Comparison of ENCODE assay signal across 8 cellular contexts in genomic region chr19:5154129-5154798, GRCh38.
DNase-seq lines count a peak whose midpoint lies in the region; ATAC-seq and TF ChIP-seq lines count a peak whose summit lies in the region.

No MANE protein-coding gene starts in this region.

- POLR2A ChIA-PET in activated CD8-positive, alpha-beta T cell treated with anti-CD3 and anti-CD28 coated beads for 36 hours (lab: Charles Lee), result interaction anchor here (0.6 to 1.1 kb wide), 2 partner anchors 101 to 469 kb away, joined by 4 read pairs; no protein-coding TSS in a partner anchor

- no peak overlapping the region for H3K4me3 Mint-ChIP-seq in activated CD8-positive, alpha-beta T cell treated with anti-CD3 and anti-CD28 coated beads for 36 hours

- peak; percentile 72 for TF ChIP-seq CTCF in activated CD8-positive, alpha-beta T cell treated with anti-CD3 and anti-CD28 coated beads for 36 hours (IDR thresholded peaks at IDR 0.05)

- peak; percentile 77 for ATAC-seq in activated CD8-positive, alpha-beta T cell treated with anti-CD3 and anti-CD28 coated beads for 36 hours

- H3K27me3 Mint-ChIP-seq in activated CD8-positive, alpha-beta T cell treated with anti-CD3 and anti-CD28 coated beads for 36 hours, result no peaks in the 10 kb centered on the region

- H3K9me3 Mint-ChIP-seq in activated CD8-positive, alpha-beta T cell treated with anti-CD3 and anti-CD28 coated beads for 36 hours, result peaks cover 3% of the 10 kb centered on the region

- intact Hi-C loops in activated CD8-positive, alpha-beta T cell treated with anti-CD3 and anti-CD28 coated beads for 36 hours (cut with micrococcal nuclease), result loop anchor here (5.0 kb wide), 1 partner anchor 107 kb away; no protein-coding TSS in a partner anchor

- H3K36me3 Mint-ChIP-seq in activated CD8-positive, alpha-beta T cell treated with anti-CD3 and anti-CD28 coated beads for 36 hours (ENCODE audit: low read depth), result peaks cover 9% of the 10 kb centered on the region

- peak; percentile 28 for DNase-seq in CD1c-positive myeloid dendritic cell (ENCODE audit: extremely low spot score)
- DNase-seq in HT-29 (ENCODE audit: low spot score), result peak; percentile 39
- peak; percentile 71 for DNase-seq in activated CD8-positive, alpha-beta T cell treated with anti-CD3 and anti-CD28 coated beads for 36 hours
- DNase-seq in glomerular visceral epithelial cell (ENCODE audit: extremely low spot score), result peak; percentile 22
- peak; percentile 64 for DNase-seq in stimulated activated CD4-positive, alpha-beta T cell treated with anti-CD3 and anti-CD28 coated beads, Interleukin-15, amount 100 ng/mL, for 24 hours
- DNase-seq in NCI-H345 treated with DMSO at 0.1 percent for 48 hours (lab: John Stamatoyannopoulos, UW; ENCODE audit: unreplicated experiment), result no peak
- DNase-seq in midbrain (lab: John Stamatoyannopoulos, UW), result no peak
- DNase-seq in NOMO-1 (lab: John Stamatoyannopoulos, UW; ENCODE audit: unreplicated experiment in 2 of 2), result no peak

- peaks cover 2% of the 10 kb centered on the region for H3K4me1 Mint-ChIP-seq in activated CD8-positive, alpha-beta T cell treated with anti-CD3 and anti-CD28 coated beads for 36 hours (ENCODE audit: low read depth)

- H3K27ac Mint-ChIP-seq in activated CD8-positive, alpha-beta T cell treated with anti-CD3 and anti-CD28 coated beads for 36 hours, result no peak overlapping the region

- CTCF ChIA-PET in activated CD8-positive, alpha-beta T cell treated with anti-CD3 and anti-CD28 coated beads for 36 hours (lab: Charles Lee), result interaction anchor here (0.7 to 1.2 kb wide), 3 partner anchors 9 to 108 kb away, joined by 3 to 5 read pairs (median 5); no protein-coding TSS in a partner anchor

Comparison
In these comparisons a context has a peak if more than half of its experiments do, and no peak if none do; other contexts are left out.
1. DNase-seq: peak in CD1c-positive myeloid dendritic cell (single experiment), HT-29 (single experiment), activated CD8-positive, alpha-beta T cell treated with anti-CD3 and anti-CD28 coated beads for 36 hours (single experiment), glomerular visceral epithelial cell (single experiment) and stimulated activated CD4-positive, alpha-beta T cell treated with anti-CD3 and anti-CD28 coated beads, Interleukin-15, amount 100 ng/mL, for 24 hours (single experiment); none in NCI-H345 treated with DMSO at 0.1 percent for 48 hours (single experiment), midbrain (single experiment) and NOMO-1 (0 of 2).